ENCODE assay signal across 1 cellular context in genomic region chr7:542131-542934, GRCh38.
TF ChIP-seq lines count a peak whose summit lies in the region.

No MANE protein-coding gene starts in this region.

TF ChIP-seq in K562, 482 proteins besides CTCF, POLR2A, EP300 and RAD21 (continued from another document):
- TF ChIP-seq HEY1 (CRISPR knock-in tag; IDR thresholded peaks at IDR 0.05; ENCODE audit: borderline replicate concordance) (no peak), USF1 (CRISPR knock-in tag; IDR thresholded peaks at IDR 0.05) (peak; percentile 25; the same call in 1 of the 2 replicates), DEAF1 (CRISPR knock-in tag; IDR thresholded peaks at IDR 0.05) (no peak), STAG1 (CRISPR knock-in tag; IDR thresholded peaks at IDR 0.05; ENCODE audit: borderline replicate concordance) (no peak), MTF1 (CRISPR knock-in tag; IDR thresholded peaks at IDR 0.05; ENCODE audit: borderline replicate concordance) (no peak), ZNF407 (IDR thresholded peaks at IDR 0.05; ENCODE audit: low read depth) (no peak)
